ENCODE assay signal across 10 cellular contexts in the genomic region with DNA sequence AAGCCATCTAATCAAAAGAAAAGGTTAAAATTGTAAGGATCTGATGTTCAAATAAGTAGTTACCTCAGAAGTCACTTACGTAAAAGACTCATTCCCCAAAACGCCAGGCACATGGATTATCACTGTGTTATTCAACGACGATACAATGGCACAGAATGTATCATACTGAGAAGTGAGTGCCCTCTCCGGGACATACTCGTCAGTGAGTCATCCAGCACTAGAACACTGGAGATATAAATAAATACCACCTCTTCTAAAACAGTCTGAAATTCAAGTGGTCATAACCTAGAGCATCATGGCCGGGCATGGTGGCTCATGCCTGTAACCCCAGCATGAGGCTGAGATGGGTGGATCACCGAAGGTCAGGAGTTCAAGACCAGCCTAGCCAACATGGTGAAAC. TPM values are rescaled to one million over a fixed set of nuclear protein-coding genes. Genes with fewer than 3 reads are reported as not detected.
DNase-seq lines count a peak whose midpoint lies in the region; ATAC-seq and TF ChIP-seq lines count a peak whose summit lies in the region.
"Had no signal": no experiment of that assay in that cellular context is flagged by ENCODE, and none has a peak within 500 bp of the region (broad histone marks: within the 10 kb centered on the region; RNA-seq: fewer than 3 reads in every experiment).

No MANE protein-coding gene starts in this region.

- H3K27me3 ChIP-seq in adrenal gland, result no peaks in the 10 kb centered on the region

- H3K27ac ChIP-seq in adrenal gland (peak overlapping the region in 1 of 5 donors; percentile 27), substantia nigra (ENCODE audit: low read depth, low read length, poor library complexity, severe bottlenecking) (peak overlapping the region; percentile 46)

- H3K36me3 ChIP-seq in adrenal gland (replicated peaks in 1 of 2), result no peaks in the 10 kb centered on the region

- H3K4me3 ChIP-seq in HFF-Myc (replicated peaks; ENCODE audit: low read depth, low read length), result no peak overlapping the region
- no peak overlapping the region for H3K4me3 ChIP-seq in adrenal gland

- TF ChIP-seq CTCF in HFF-Myc (IDR thresholded peaks at IDR 0.05; ENCODE audit: low read depth, low read length, missing control alignments) (no peak), adrenal gland (IDR thresholded peaks at IDR 0.05) (no peak)

- H3K4me1 ChIP-seq in adrenal gland (replicated peaks in 1 of 2), result peaks cover 11 to 30% of the 10 kb centered on the region in 2 donors

- ATAC-seq in HG02798 (IDR thresholded peaks at IDR 0.05; ENCODE audit: poor library complexity, unreplicated experiment), result no peak
- ATAC-seq: activated CD4-positive, CD25-positive, alpha-beta regulatory T cell treated with anti-CD3 and anti-CD28 coated beads, Interleukin-2, amount 50 U/mL, for 24 hours; sciatic nerve had no signal

- H3K9me3 ChIP-seq in adrenal gland (replicated peaks in 1 of 3), result no peaks in the 10 kb centered on the region

- no peak for TF ChIP-seq POLR2A in adrenal gland (IDR thresholded peaks at IDR 0.05)

- DNase-seq in HFF-Myc (ENCODE audit: extremely low read depth, low read depth), result peak; percentile 26
- DNase-seq in adrenal gland, result peak in 6 of 7 donors; percentile 49 to 69 (median 52)
- peak; percentile 49 for DNase-seq in glomerular visceral epithelial cell (ENCODE audit: extremely low spot score)
- DNase-seq in substantia nigra (lab: John Stamatoyannopoulos, UW), result no peak
- DNase-seq in NCI-H1930 (lab: John Stamatoyannopoulos, UW), result no peak
- DNase-seq in epidermal melanocyte (ENCODE audit: insufficient read length, low spot score), result no peak
- DNase-seq in COR-L47 (lab: John Stamatoyannopoulos, UW), result no peak

- intact Hi-C loops in adrenal gland (cut with DNase I), result no loop called here

- WGBS in adrenal gland, 4 donors, result 48 to 66% (median 54%) methylated on average over 8 of the region's 8 CpGs

RNA-seq across cellular contexts. Expression of gene USP31, which starts 24.9 kb away (rescaled TPM):
- 10 to 100 TPM in 3 of 8 donors, 1 to 10 TPM in 5; 7.3 to 19.3 (median 9.5) TPM for total RNA-seq in adrenal gland
- 1 to 10 TPM; 2.5 to 6.6 (median 4.8) TPM for polyA plus RNA-seq in adrenal gland

RNA-seq across cellular contexts. Expression of gene SCNN1G, which starts 58.2 kb away (rescaled TPM):
- under 1 TPM in 1 of 8 donors, not detected in 7; 0.11 TPM for total RNA-seq in adrenal gland
- under 1 TPM in 2 of 3 donors, not detected in 1; 0.07 to 0.08 TPM for polyA plus RNA-seq in adrenal gland
- total RNA-seq: sciatic nerve had no signal

Comparison
In these comparisons a context has a peak if more than half of its experiments do, and no peak if none do; other contexts are left out.
1. DNase-seq: peak in HFF-Myc (single experiment), adrenal gland (6 of 7) and glomerular visceral epithelial cell (single experiment); none in substantia nigra (0 of 49), NCI-H1930 (0 of 2), epidermal melanocyte (single experiment) and COR-L47 (single experiment).